In genomic region chr12:43105426-43105981, GRCh38 we compare ENCODE assay signal across 19 cellular contexts.
DNase-seq lines count a peak whose midpoint lies in the region; ATAC-seq, FAIRE-seq and TF ChIP-seq lines count a peak whose summit lies in the region.
"Had no signal": no experiment of that assay in that cellular context is flagged by ENCODE, and none has a peak within 500 bp of the region (broad histone marks: within the 10 kb centered on the region; RNA-seq: fewer than 3 reads in every experiment).

No MANE protein-coding gene starts in this region.

- H3K36me3 ChIP-seq in SK-N-SH (replicated peaks in 1 of 2; ENCODE audit: control insufficient read depth in 1 of 2, insufficient read depth in 2 of 2, low read length in 1 of 2) (no peaks in the 10 kb centered on the region), H1 (ENCODE audit: control insufficient read depth in 2 of 4, insufficient read depth in 4 of 4, low read length in 3 of 4) (no peaks in the 10 kb centered on the region), smooth muscle cell (ENCODE audit: low read depth) (no peaks in the 10 kb centered on the region), upper lobe of left lung (no peaks in the 10 kb centered on the region)

- H3K27me3 Mint-ChIP-seq in H9 (ENCODE audit: low read depth) = no peaks in the 10 kb centered on the region; the same call in none of the 2 replicates
- H3K27me3 Mint-ChIP-seq: CD4-positive, CD25-positive, alpha-beta regulatory T cell; T-cell had no signal

- no peak for FAIRE-seq in H1 (lab: Jason Lieb, UNC)

- H2BK120ac ChIP-seq in H1 (replicated peaks; ENCODE audit: low read depth, low read length) (no peak overlapping the region), H9 (ENCODE audit: low read depth, low read length, poor library complexity, severe bottlenecking) (no peak overlapping the region)

- H4K8ac ChIP-seq in H1 (ENCODE audit: extremely low read depth, insufficient read depth, low read length) (no peak overlapping the region), H9 (replicated peaks; ENCODE audit: insufficient read length, low read depth, low read length) (no peak overlapping the region)

- H3K27ac ChIP-seq in SK-N-SH (ENCODE audit: low read depth in 2 of 2, low read length in 1 of 2) (peak overlapping the region in 1 of 2 experiments; percentile 86; a peak in 2 of 4 replicates), H1 (ENCODE audit: low read depth, low read length) (no peak overlapping the region), smooth muscle cell (ENCODE audit: low read depth) (peak overlapping the region; percentile 70), upper lobe of left lung (no peak overlapping the region), H9 (ENCODE audit: insufficient read length, low read depth, low read length) (no peak overlapping the region)
- H3K27ac ChIP-seq: 22Rv1, PC-9 had no signal

- no peaks in the 10 kb centered on the region for H3K79me2 ChIP-seq in SK-N-SH (ENCODE audit: insufficient read depth)
- H3K79me2 ChIP-seq in H1 (ENCODE audit: control insufficient read depth in 1 of 2, insufficient read depth in 2 of 2, low read length in 2 of 2) = no peaks in the 10 kb centered on the region
- H3K79me2 ChIP-seq in smooth muscle cell (ENCODE audit: low read depth) = no peaks in the 10 kb centered on the region
- no peaks in the 10 kb centered on the region for H3K79me2 ChIP-seq in H9 (ENCODE audit: insufficient read depth, low read length)

- H3K18ac ChIP-seq in H1 (ENCODE audit: extremely low read depth, low read length) (no peak overlapping the region), H9 (ENCODE audit: insufficient read length, low read depth, low read length) (no peak overlapping the region)

- no peak overlapping the region for H3K4me3 Mint-ChIP-seq in H9
- H3K4me3 Mint-ChIP-seq: B cell; CD4-positive, CD25-positive, alpha-beta regulatory T cell; T-cell had no signal

- TF ChIP-seq EP300 in SK-N-SH (IDR thresholded peaks at IDR 0.05; ENCODE audit: borderline replicate concordance in 1 of 2, low read depth in 1 of 2, low read length in 1 of 2) = peak in 1 of 2 experiments; percentile 91; a peak in 2 of 4 replicates
- no peak for TF ChIP-seq EP300 in H1 (IDR thresholded peaks at IDR 0.05; ENCODE audit: borderline replicate concordance in 1 of 2, low read depth in 2 of 2, low read length in 2 of 2)
- no peak for TF ChIP-seq EP300 in upper lobe of left lung (IDR thresholded peaks at IDR 0.05)

- no peak overlapping the region for H2AK5ac ChIP-seq in H1 (ENCODE audit: low read depth, low read length)
- H2AK5ac ChIP-seq in H9 (ENCODE audit: insufficient read length, low read length) = no peak overlapping the region

- no peaks in the 10 kb centered on the region for H3F3A ChIP-seq in SK-N-SH (replicated peaks; ENCODE audit: insufficient read depth)
- peaks cover 23% of the 10 kb centered on the region for H3F3A ChIP-seq in smooth muscle cell (ENCODE audit: low read depth)

- H2BK15ac ChIP-seq in H1 (ENCODE audit: low read length) (peak overlapping the region; percentile 73; the same call in 1 of the 2 replicates), H9 (ENCODE audit: low read depth, low read length) (no peak overlapping the region)

- H2AFZ ChIP-seq in SK-N-SH (ENCODE audit: low read depth) = no peak overlapping the region
- H2AFZ ChIP-seq in H1 (ENCODE audit: low read length) = no peak overlapping the region
- peak overlapping the region; percentile 63 for H2AFZ ChIP-seq in smooth muscle cell (ENCODE audit: low read depth)
- no peak overlapping the region for H2AFZ ChIP-seq in H9 (ENCODE audit: low read length)
- H2AFZ ChIP-seq: PC-9 had no signal

- H3K4me2 ChIP-seq in SK-N-SH (no peak overlapping the region), H1 (ENCODE audit: insufficient read depth in 1 of 2, low read depth in 2 of 2, low read length in 2 of 2) (no peak overlapping the region), smooth muscle cell (peak overlapping the region; percentile 42), H9 (ENCODE audit: insufficient read depth, insufficient read length, low read length) (no peak overlapping the region)
- H3K4me2 ChIP-seq: PC-9 had no signal

- H3K56ac ChIP-seq in H1 (replicated peaks; ENCODE audit: insufficient read length, low read depth, low read length) (no peak overlapping the region), H9 (ENCODE audit: insufficient read length, low read depth, low read length) (no peak overlapping the region)

- no peak for TF ChIP-seq POLR2A in H1 (IDR thresholded peaks at IDR 0.05; ENCODE audit: control extremely low read depth in 1 of 2, low read depth in 2 of 2, low read length in 2 of 2)
- no peak for TF ChIP-seq POLR2A in upper lobe of left lung (IDR thresholded peaks at IDR 0.05)

- 21% methylated on average over 6 of the region's 6 CpGs for WGBS in SK-N-SH (ENCODE audit: low lambda C conversion rate)
- WGBS in H1 (ENCODE audit: extremely low coverage in 1 of 2, insufficient coverage in 1 of 2, insufficient read length in 1 of 2, insufficient replicate concordance in 2 of 2, low coverage in 1 of 2, low lambda C conversion rate in 2 of 2, missing lambda C conversion rate in 1 of 2), 2 experiments = 81% methylated on average over 6 of the region's 6 CpGs; no CpG with 5 or more reads in 1 of the 2 experiments
- 40% methylated on average over 6 of the region's 6 CpGs for WGBS in smooth muscle cell (ENCODE audit: low lambda C conversion rate)
- 58 to 65% methylated on average over 6 of the region's 6 CpGs for WGBS in upper lobe of left lung, 2 donors
- no CpG with 5 or more reads among the region's 6 CpGs for WGBS in H9 (ENCODE audit: extremely low coverage, insufficient read length, low lambda C conversion rate)

- H3K4me3 ChIP-seq in SK-N-SH (ENCODE audit: low read depth in 2 of 2, low read length in 1 of 2) = no peak overlapping the region
- H3K4me3 ChIP-seq in H1 (ENCODE audit: extremely low read depth in 1 of 4, insufficient read depth in 2 of 4, low read depth in 3 of 4, low read length in 4 of 4) = no peak overlapping the region
- H3K4me3 ChIP-seq in smooth muscle cell = no peak overlapping the region
- H3K4me3 ChIP-seq in upper lobe of left lung = no peak overlapping the region
- H3K4me3 ChIP-seq: PC-9 had no signal

- H3K23ac ChIP-seq in H1 (ENCODE audit: insufficient read length) (no peak overlapping the region), H9 (ENCODE audit: insufficient read length, low read depth, low read length) (no peak overlapping the region)

- no peaks in the 10 kb centered on the region for H3K79me1 ChIP-seq in H1 (ENCODE audit: low read depth, low read length)
- no peaks in the 10 kb centered on the region for H3K79me1 ChIP-seq in H9 (ENCODE audit: insufficient read depth, low read depth, low read length, poor library complexity, severe bottlenecking)

- H2BK5ac ChIP-seq in H1 (ENCODE audit: low read depth, low read length) = no peak overlapping the region
- H2BK5ac ChIP-seq in H9 (ENCODE audit: insufficient read length, low read length) = no peak overlapping the region

- TF ChIP-seq RAD21 in SK-N-SH (IDR thresholded peaks at IDR 0.05; ENCODE audit: low read length) = peak; percentile 45; the same call in 1 of the 2 replicates
- TF ChIP-seq RAD21 in H1 (IDR thresholded peaks at IDR 0.05 in 1 of 2, conservative IDR thresholded peaks at IDR 0.05 in 1 of 2; ENCODE audit: low read depth in 2 of 2, low read length in 2 of 2) = no peak

- no peaks in the 10 kb centered on the region for H4K20me1 ChIP-seq in SK-N-SH (ENCODE audit: insufficient read depth)
- no peaks in the 10 kb centered on the region for H4K20me1 ChIP-seq in H1 (replicated peaks in 1 of 2; ENCODE audit: control insufficient read depth in 1 of 2, insufficient read depth in 2 of 2, low read length in 2 of 2)
- H4K20me1 ChIP-seq in smooth muscle cell (ENCODE audit: low read depth) = no peaks in the 10 kb centered on the region
- no peaks in the 10 kb centered on the region for H4K20me1 ChIP-seq in H9 (ENCODE audit: control insufficient read depth, insufficient read depth, insufficient read length)

- H3K23me2 ChIP-seq in H1 (ENCODE audit: low read depth, low read length) (no peaks in the 10 kb centered on the region), H9 (ENCODE audit: insufficient read length, low read depth, low read length, poor library complexity, severe bottlenecking) (no peaks in the 10 kb centered on the region)

- no peaks in the 10 kb centered on the region for H3K9me3 ChIP-seq in SK-N-SH
- no peaks in the 10 kb centered on the region for H3K9me3 ChIP-seq in H1 (ENCODE audit: insufficient read depth in 2 of 2, low read depth in 1 of 2, low read length in 1 of 2)
- H3K9me3 ChIP-seq in smooth muscle cell (replicated peaks; ENCODE audit: low read depth) = no peaks in the 10 kb centered on the region
- H3K9me3 ChIP-seq in upper lobe of left lung = no peaks in the 10 kb centered on the region
- no peaks in the 10 kb centered on the region for H3K9me3 ChIP-seq in H9 (ENCODE audit: control insufficient read depth, low read depth, low read length)
- H3K9me3 ChIP-seq: Caco-2 had no signal

- POLR2A ChIA-PET in SK-N-SH (lab: Yijun Ruan, JAX) (no interaction called here), H1 (lab: Charles Lee; ENCODE audit: partially characterized antibody) (no interaction called here)

- no peak for ATAC-seq in upper lobe of left lung (ENCODE audit: low FRiP score in 2 of 2)
- ATAC-seq: T-cell had no signal

- H2BK12ac ChIP-seq in H1 (ENCODE audit: low read depth, low read length) (no peak overlapping the region), H9 (ENCODE audit: insufficient read length, low read depth, low read length) (no peak overlapping the region)

- H3K14ac ChIP-seq in H1 (ENCODE audit: insufficient read length) (no peak overlapping the region), H9 (ENCODE audit: insufficient read depth, low read length) (no peak overlapping the region)

- TF ChIP-seq CTCF in SK-N-SH (IDR thresholded peaks at IDR 0.05) = no peak
- TF ChIP-seq CTCF in H1 (IDR thresholded peaks at IDR 0.05; ENCODE audit: control extremely low read depth in 1 of 3, insufficient read depth in 1 of 3, low read depth in 1 of 3, low read length in 3 of 3) = no peak
- no peak for TF ChIP-seq CTCF in smooth muscle cell (IDR thresholded peaks at IDR 0.05; ENCODE audit: borderline replicate concordance, insufficient read depth, poor library complexity, severe bottlenecking)
- TF ChIP-seq CTCF in upper lobe of left lung (IDR thresholded peaks at IDR 0.05) = no peak
- no peak for TF ChIP-seq CTCF in H9 (conservative IDR thresholded peaks at IDR 0.05)

- H3K27ac Mint-ChIP-seq in H9 = no peak overlapping the region
- H3K27ac Mint-ChIP-seq: B cell; CD4-positive, CD25-positive, alpha-beta regulatory T cell; T-cell had no signal

- peaks cover 16 to 20% of the 10 kb centered on the region in 2 experiments for H3K4me1 Mint-ChIP-seq in H9
- H3K4me1 Mint-ChIP-seq: B cell; CD4-positive, CD25-positive, alpha-beta regulatory T cell; T-cell had no signal

- H3K4me1 ChIP-seq in SK-N-SH (ENCODE audit: control insufficient read depth in 1 of 2, insufficient read depth in 2 of 2, low read depth in 1 of 2, low read length in 1 of 2) (peaks cover 0 to 8% of the 10 kb centered on the region in 2 experiments; a peak in 2 of 4 replicates), H1 (replicated peaks in 1 of 4; ENCODE audit: control insufficient read depth in 3 of 4, insufficient read depth in 4 of 4, low read length in 3 of 4) (peaks cover 0 to 8% (median 0%) of the 10 kb centered on the region in 4 experiments; a peak in 2 of 7 replicates), smooth muscle cell (ENCODE audit: low read depth) (peaks cover 42% of the 10 kb centered on the region), upper lobe of left lung (no peaks in the 10 kb centered on the region), H9 (ENCODE audit: insufficient read depth, low read length) (0 out of 2 replicates have a peak, but pooled peaks cover 4% of the 10 kb centered on the region)

- no peak overlapping the region for H3K4ac ChIP-seq in H1 (replicated peaks; ENCODE audit: insufficient read length, low read depth, low read length)
- H3K4ac ChIP-seq in H9 (ENCODE audit: low read depth, low read length) = no peak overlapping the region

- H2BK20ac ChIP-seq in H1 (ENCODE audit: low read length) (no peak overlapping the region), H9 (ENCODE audit: low read depth, low read length, poor library complexity, severe bottlenecking) (no peak overlapping the region)

- H3K27me3 ChIP-seq in SK-N-SH (ENCODE audit: insufficient read depth) (no peaks in the 10 kb centered on the region), H1 (replicated peaks in 1 of 4; ENCODE audit: control insufficient read depth in 3 of 4, extremely low read depth in 1 of 4, insufficient read depth in 3 of 4, low read length in 3 of 4) (peaks cover 0 to 1% (median 0%) of the 10 kb centered on the region in 4 experiments; a peak in 1 of 7 replicates), smooth muscle cell (ENCODE audit: low read depth) (no peaks in the 10 kb centered on the region), upper lobe of left lung (no peaks in the 10 kb centered on the region), H9 (ENCODE audit: insufficient read depth, low read length) (no peaks in the 10 kb centered on the region)

- H3K9me3 Mint-ChIP-seq in H9 = no peaks in the 10 kb centered on the region

- H3T11ph ChIP-seq in H9 (ENCODE audit: low read length) = no peak overlapping the region

- H3K36me3 Mint-ChIP-seq in H9 (ENCODE audit: insufficient read depth in 1 of 3, low read depth in 3 of 3) = no peaks in the 10 kb centered on the region
- H3K36me3 Mint-ChIP-seq: CD4-positive, CD25-positive, alpha-beta regulatory T cell; T-cell had no signal

- peak; percentile 11 for DNase-seq in DMS 273 (lab: John Stamatoyannopoulos, UW; ENCODE audit: unreplicated experiment)
- no peak for DNase-seq in DMS 273 treated with DMSO at 0.1 percent for 48 hours (lab: John Stamatoyannopoulos, UW)
- peak; percentile 17 for DNase-seq in SK-N-SH
- DNase-seq in H1 (ENCODE audit: low read depth in 1 of 2, low spot score in 2 of 2) = no peak
- DNase-seq in smooth muscle cell (lab: John Stamatoyannopoulos, UW; ENCODE audit: unreplicated experiment) = no peak
- no peak for DNase-seq in upper lobe of left lung
- no peak for DNase-seq in ureter (ENCODE audit: low spot score)
- DNase-seq in H9 = no peak
- DNase-seq: Caco-2; CD4-positive, CD25-positive, alpha-beta regulatory T cell; DMS53; HCEC 1CT; NCI-H187 treated with DMSO at 0.1 percent for 48 hours; NCI-H446; NCI-H748 treated with DMSO at 0.1 percent for 48 hours; PC-9; T-cell had no signal

- CTCF ChIA-PET in SK-N-SH (lab: Yijun Ruan, JAX) = no interaction called here
- CTCF ChIA-PET in H1 (lab: Charles Lee; ENCODE audit: partially characterized antibody) = interaction anchor here (0.8 to 1.0 kb wide), 2 partner anchors 8 to 122 kb away, joined by 3 read pairs; no protein-coding TSS in a partner anchor

- H3K9ac ChIP-seq in SK-N-SH (no peak overlapping the region), H1 (replicated peaks in 1 of 4; ENCODE audit: extremely low read depth in 1 of 4, low read depth in 3 of 4, low read length in 3 of 4) (no peak overlapping the region), smooth muscle cell (ENCODE audit: low read depth) (no peak overlapping the region), H9 (ENCODE audit: extremely low read depth, insufficient read length, low read length) (no peak overlapping the region)

- H4K5ac ChIP-seq in H1 (ENCODE audit: insufficient read length, low read depth, low read length) = no peak overlapping the region
- H4K5ac ChIP-seq in H9 (ENCODE audit: insufficient read length, low read depth, low read length) = no peak overlapping the region

- no peaks in the 10 kb centered on the region for H3K9me2 ChIP-seq in SK-N-SH

- no peak overlapping the region for H4K91ac ChIP-seq in H1 (replicated peaks; ENCODE audit: insufficient read length, low read length)
- H4K91ac ChIP-seq in H9 (ENCODE audit: insufficient read length, low read depth, low read length) = no peak overlapping the region

Comparison
In these comparisons a context has a peak if more than half of its experiments do, and no peak if none do; other contexts are left out.
1. DNase-seq: peak in DMS 273 (single experiment) and SK-N-SH (single experiment); none in DMS 273 treated with DMSO at 0.1 percent for 48 hours (single experiment), H1 (0 of 2), smooth muscle cell (single experiment), upper lobe of left lung (0 of 2), ureter (single experiment) and H9 (single experiment).